In genomic region chr6:24987439-24987838, GRCh38 we compare ENCODE assay signal across 1 cellular context.
TF ChIP-seq lines count a peak whose summit lies in the region.

No MANE protein-coding gene starts in this region.

TF ChIP-seq in SK-N-SH, 30 proteins besides CTCF, POLR2A, EP300 and RAD21:
- TF ChIP-seq IRF3 (IDR thresholded peaks at IDR 0.05; ENCODE audit: low read depth, low read length), result no peak
- no peak for TF ChIP-seq SIN3A (IDR thresholded peaks at IDR 0.05; ENCODE audit: borderline replicate concordance, low read depth, low read length)
- no peak for TF ChIP-seq MEF2A (IDR thresholded peaks at IDR 0.05; ENCODE audit: borderline replicate concordance, low read depth)
- TF ChIP-seq ELF1 (IDR thresholded peaks at IDR 0.05), result no peak
- no peak for TF ChIP-seq USF1 (IDR thresholded peaks at IDR 0.05; ENCODE audit: borderline replicate concordance, low read depth)
- no peak for TF ChIP-seq ZBTB33 (IDR thresholded peaks at IDR 0.05; ENCODE audit: borderline replicate concordance, low read depth)
- no peak for TF ChIP-seq EZH2phosphoT487 (IDR thresholded peaks at IDR 0.05; ENCODE audit: borderline replicate concordance, low read depth)
- TF ChIP-seq FOSL2 (IDR thresholded peaks at IDR 0.05; ENCODE audit: borderline replicate concordance, low read depth), result no peak
- no peak for TF ChIP-seq FOXJ3 (CRISPR knock-in tag; IDR thresholded peaks at IDR 0.05)
- TF ChIP-seq PBX3 (IDR thresholded peaks at IDR 0.05), result no peak
- TF ChIP-seq NRF1 (IDR thresholded peaks at IDR 0.05; ENCODE audit: low read depth, low read length), result no peak
- no peak for TF ChIP-seq GABPA (IDR thresholded peaks at IDR 0.05; ENCODE audit: low read depth)
- TF ChIP-seq NFIC (IDR thresholded peaks at IDR 0.05; ENCODE audit: borderline replicate concordance), result no peak
- no peak for TF ChIP-seq TEAD4 (IDR thresholded peaks at IDR 0.05; ENCODE audit: borderline replicate concordance, insufficient read depth)
- no peak for TF ChIP-seq YY1 (IDR thresholded peaks at IDR 0.05; ENCODE audit: low read depth)
- TF ChIP-seq TAF1 (IDR thresholded peaks at IDR 0.05; ENCODE audit: borderline replicate concordance, low read depth, low read length), result no peak
- no peak for TF ChIP-seq SMC3 (IDR thresholded peaks at IDR 0.05; ENCODE audit: low read depth, low read length)
